18 cellular contexts compared by ENCODE assay signal in genomic region chr11:65648997-65649491, GRCh38. TPM values are rescaled to one million over a fixed set of nuclear protein-coding genes. Genes with fewer than 3 reads are reported as not detected.
DNase-seq lines count a peak whose midpoint lies in the region; ATAC-seq and TF ChIP-seq lines count a peak whose summit lies in the region.
"Had no signal": no experiment of that assay in that cellular context is flagged by ENCODE, and none has a peak within 500 bp of the region (broad histone marks: within the 10 kb centered on the region; RNA-seq: fewer than 3 reads in every experiment).

No MANE protein-coding gene starts in this region.

- peaks cover 79% of the 10 kb centered on the region for H3K36me3 Mint-ChIP-seq in activated T-cell treated with anti-CD3 and anti-CD28 coated beads, Interleukin-2, amount 50 U/mL, for 24 hours (ENCODE audit: low read depth)
- H3K36me3 Mint-ChIP-seq in activated T-cell treated with anti-CD3 and anti-CD28 coated beads, Interleukin-2, amount 50 U/mL, for 4 hours (ENCODE audit: insufficient read depth): peaks cover 14% of the 10 kb centered on the region

- H3K36me3 ChIP-seq in gastroesophageal sphincter: peaks cover 0 to 72% of the 10 kb centered on the region in 2 donors
- H3K36me3 ChIP-seq in spleen: peaks cover 10 to 85% (median 75%) of the 10 kb centered on the region in 6 donors

- H3K4me3 Mint-ChIP-seq in activated T-cell treated with anti-CD3 and anti-CD28 coated beads, Interleukin-2, amount 50 U/mL, for 24 hours: no peak overlapping the region
- no peak overlapping the region for H3K4me3 Mint-ChIP-seq in activated T-cell treated with anti-CD3 and anti-CD28 coated beads, Interleukin-2, amount 50 U/mL, for 4 hours
- H3K4me3 Mint-ChIP-seq: CD4-positive, alpha-beta T cell; stimulated activated memory B cell treated with anti-CD40 and anti-IgM and Interleukin-4, amounts not matched to agents 10 μg/mL and 1 μg/mL and 100 μg/mL, for 72 hours; T-helper 1 cell treated with Interleukin-12 subunit alpha and Interleukin-12 subunit beta and Interleukin-4 antibody, amounts not matched to agents 30 μg/mL and 1 μg/mL, for 36 hours had no signal

- intact Hi-C loops in spleen (cut with DNase I; ENCODE audit: low total_unique reads): no loop called here

- no peaks in the 10 kb centered on the region for H3K27me3 ChIP-seq in gastroesophageal sphincter
- H3K27me3 ChIP-seq in spleen (replicated peaks in 1 of 7): no peaks in the 10 kb centered on the region

- H3K27me3 Mint-ChIP-seq in activated T-cell treated with anti-CD3 and anti-CD28 coated beads, Interleukin-2, amount 50 U/mL, for 24 hours: no peaks in the 10 kb centered on the region
- H3K27me3 Mint-ChIP-seq in activated T-cell treated with anti-CD3 and anti-CD28 coated beads, Interleukin-2, amount 50 U/mL, for 4 hours (ENCODE audit: low read depth): no peaks in the 10 kb centered on the region
- H3K27me3 Mint-ChIP-seq: CD4-positive, alpha-beta T cell; stimulated activated memory B cell treated with anti-CD40 and anti-IgM and Interleukin-4, amounts not matched to agents 10 μg/mL and 1 μg/mL and 100 μg/mL, for 72 hours had no signal

- H3K4me3 ChIP-seq in gastroesophageal sphincter (no peak overlapping the region), spleen (no peak overlapping the region)
- H3K4me3 ChIP-seq: mucosa of descending colon had no signal

- ATAC-seq in activated T-cell treated with anti-CD3 and anti-CD28 coated beads, Interleukin-2, amount 50 U/mL, for 4 hours: no peak
- no peak for ATAC-seq in gastroesophageal sphincter
- ATAC-seq: activated CD4-positive, CD25-positive, alpha-beta regulatory T cell treated with anti-CD3 and anti-CD28 coated beads, Interleukin-2, amount 50 U/mL, for 24 hours; mucosa of descending colon; stimulated activated memory B cell treated with anti-CD40 and anti-IgM and Interleukin-4, amounts not matched to agents 10 μg/mL and 1 μg/mL and 100 μg/mL, for 72 hours had no signal

- H3K9me3 ChIP-seq in gastroesophageal sphincter (no peaks in the 10 kb centered on the region), spleen (no peaks in the 10 kb centered on the region)
- H3K9me3 ChIP-seq: mucosa of descending colon had no signal

- 48 to 83% methylated on average over 1 to 2 of the region's 12 CpGs for WGBS in gastroesophageal sphincter (ENCODE audit: low coverage in 1 of 2), 2 donors
- WGBS in spleen, 5 donors: 71 to 91% (median 86%) methylated on average over 7 to 12 of the region's 12 CpGs

- DNase-seq in activated T-cell treated with anti-CD3 and anti-CD28 coated beads, Interleukin-2, amount 50 U/mL, for 24 hours: no peak
- no peak for DNase-seq in activated T-cell treated with anti-CD3 and anti-CD28 coated beads, Interleukin-2, amount 50 U/mL, for 4 hours
- DNase-seq in spleen: peak; percentile 74
- DNase-seq in activated naive CD4-positive, alpha-beta T cell (lab: John Stamatoyannopoulos, UW): no peak
- no peak for DNase-seq in effector CD8-positive, alpha-beta T cell (lab: John Stamatoyannopoulos, UW)
- DNase-seq: activated gamma-delta T cell; CD4-positive, alpha-beta T cell; KBM-7; NCI-H1092; NCI-H2107; small intestine; trophoblast cell had no signal

- peak overlapping the region; percentile 50 for H3K27ac Mint-ChIP-seq in activated T-cell treated with anti-CD3 and anti-CD28 coated beads, Interleukin-2, amount 50 U/mL, for 24 hours
- H3K27ac Mint-ChIP-seq: CD4-positive, alpha-beta T cell; stimulated activated memory B cell treated with anti-CD40 and anti-IgM and Interleukin-4, amounts not matched to agents 10 μg/mL and 1 μg/mL and 100 μg/mL, for 72 hours; T-helper 1 cell treated with Interleukin-12 subunit alpha and Interleukin-12 subunit beta and Interleukin-4 antibody, amounts not matched to agents 30 μg/mL and 1 μg/mL, for 36 hours had no signal

- peaks cover 0 to 71% (median 25%) of the 10 kb centered on the region in 3 donors for H3K4me1 ChIP-seq in gastroesophageal sphincter
- H3K4me1 ChIP-seq in spleen: peaks cover 29 to 92% (median 60%) of the 10 kb centered on the region in 6 donors

- TF ChIP-seq CTCF in gastroesophageal sphincter (IDR thresholded peaks at IDR 0.05) (no peak), spleen (IDR thresholded peaks at IDR 0.05 in 8 of 11, conservative IDR thresholded peaks at IDR 0.05 in 3 of 11) (no peak)

- H3K9me3 Mint-ChIP-seq in activated T-cell treated with anti-CD3 and anti-CD28 coated beads, Interleukin-2, amount 50 U/mL, for 24 hours: no peaks in the 10 kb centered on the region
- no peaks in the 10 kb centered on the region for H3K9me3 Mint-ChIP-seq in activated T-cell treated with anti-CD3 and anti-CD28 coated beads, Interleukin-2, amount 50 U/mL, for 4 hours
- H3K9me3 Mint-ChIP-seq: CD4-positive, alpha-beta T cell; stimulated activated memory B cell treated with anti-CD40 and anti-IgM and Interleukin-4, amounts not matched to agents 10 μg/mL and 1 μg/mL and 100 μg/mL, for 72 hours; T-helper 1 cell treated with Interleukin-12 subunit alpha and Interleukin-12 subunit beta and Interleukin-4 antibody, amounts not matched to agents 30 μg/mL and 1 μg/mL, for 36 hours had no signal

- peak overlapping the region in 3 of 4 donors; percentile 45 to 98 (median 93) for H3K27ac ChIP-seq in gastroesophageal sphincter
- peak overlapping the region in 4 of 8 donors; percentile 93 to 99 (median 97) for H3K27ac ChIP-seq in spleen
- H3K27ac ChIP-seq: epithelial cell of prostate had no signal

- TF ChIP-seq POLR2A in gastroesophageal sphincter (IDR thresholded peaks at IDR 0.05): no peak
- TF ChIP-seq POLR2A in spleen (IDR thresholded peaks at IDR 0.05): no peak

- no peak for TF ChIP-seq EP300 in gastroesophageal sphincter (IDR thresholded peaks at IDR 0.05)

- H3K4me1 Mint-ChIP-seq in activated T-cell treated with anti-CD3 and anti-CD28 coated beads, Interleukin-2, amount 50 U/mL, for 24 hours (ENCODE audit: low read depth): peaks cover 37% of the 10 kb centered on the region
- H3K4me1 Mint-ChIP-seq in activated T-cell treated with anti-CD3 and anti-CD28 coated beads, Interleukin-2, amount 50 U/mL, for 4 hours (ENCODE audit: low read depth): peaks cover 28% of the 10 kb centered on the region

RNA-seq across cellular contexts. Expression of gene SIPA1, which starts 11.1 kb away (rescaled TPM):
- 100 to 1,000 TPM in 1 of 3 donors, 10 to 100 TPM in 2; 80.0 to 101 (median 95.4) TPM for total RNA-seq in activated T-cell treated with anti-CD3 and anti-CD28 coated beads, Interleukin-2, amount 50 U/mL, for 4 hours
- 10 to 100 TPM; 32.9 to 45.0 (median 38.3) TPM for total RNA-seq in gastroesophageal sphincter
- 100 to 1,000 TPM; 167 to 308 (median 255) TPM for total RNA-seq in spleen
- 100 to 1,000 TPM; 269 to 423 (median 327) TPM for polyA plus RNA-seq in spleen

RNA-seq across cellular contexts. Expression of gene RELA, which starts 13.7 kb away (rescaled TPM):
- total RNA-seq in activated T-cell treated with anti-CD3 and anti-CD28 coated beads, Interleukin-2, amount 50 U/mL, for 4 hours: 100 to 1,000 TPM; 108 to 118 (median 111) TPM
- total RNA-seq in gastroesophageal sphincter (10 to 100 TPM; 47.3 to 78.8 (median 63.9) TPM), spleen (100 to 1,000 TPM in 1 of 7 donors, 10 to 100 TPM in 6; 68.2 to 115 (median 85.3) TPM)
- 10 to 100 TPM; 25.8 to 43.0 (median 25.9) TPM for polyA plus RNA-seq in spleen

RNA-seq across cellular contexts. Expression of gene PCNX3, which starts 33.5 kb away (rescaled TPM):
- 10 to 100 TPM; 55.8 to 59.7 (median 59.5) TPM for total RNA-seq in activated T-cell treated with anti-CD3 and anti-CD28 coated beads, Interleukin-2, amount 50 U/mL, for 4 hours
- 10 to 100 TPM; 15.9 to 40.1 (median 19.3) TPM for total RNA-seq in gastroesophageal sphincter
- 10 to 100 TPM; 38.6 to 51.3 (median 47.4) TPM for total RNA-seq in spleen
- 10 to 100 TPM in 2 of 3 donors, 1 to 10 TPM in 1; 9.2 to 24.9 (median 17.7) TPM for polyA plus RNA-seq in spleen

RNA-seq across cellular contexts. Expression of gene MAP3K11, which starts 35.0 kb away (rescaled TPM):
- total RNA-seq in activated T-cell treated with anti-CD3 and anti-CD28 coated beads, Interleukin-2, amount 50 U/mL, for 4 hours: 10 to 100 TPM; 71.8 to 87.1 (median 74.3) TPM
- total RNA-seq in gastroesophageal sphincter (10 to 100 TPM; 20.5 to 35.3 (median 28.0) TPM), spleen (100 to 1,000 TPM in 3 of 7 donors, 10 to 100 TPM in 4; 93.5 to 158 (median 99.9) TPM)
- 100 to 1,000 TPM in 1 of 3 donors, 10 to 100 TPM in 2; 29.4 to 109 (median 97.7) TPM for polyA plus RNA-seq in spleen

RNA-seq across cellular contexts. Expression of gene KCNK7, which starts 53.4 kb away (rescaled TPM):
- 1 to 10 TPM; 1.4 to 2.1 (median 1.4) TPM for total RNA-seq in activated T-cell treated with anti-CD3 and anti-CD28 coated beads, Interleukin-2, amount 50 U/mL, for 4 hours
- total RNA-seq in gastroesophageal sphincter (1 to 10 TPM in 1 of 4 donors, under 1 TPM in 2, not detected in 1; 0.40 to 1.5 (median 0.93) TPM), spleen (1 to 10 TPM in 4 of 7 donors, under 1 TPM in 3; 0.63 to 3.2 (median 1.1) TPM)
- 1 to 10 TPM; 1.9 to 6.2 (median 2.9) TPM for polyA plus RNA-seq in spleen
